In genomic region chr1:168708698-168709406, GRCh38 we compare ENCODE assay signal across 20 cellular contexts. TPM values are rescaled to one million over a fixed set of nuclear protein-coding genes. Genes with fewer than 3 reads are reported as not detected.
DNase-seq lines count a peak whose midpoint lies in the region; FAIRE-seq and TF ChIP-seq lines count a peak whose summit lies in the region.
"Had no signal": no experiment of that assay in that cellular context is flagged by ENCODE, and none has a peak within 500 bp of the region (broad histone marks: within the 10 kb centered on the region; RNA-seq: fewer than 3 reads in every experiment).

No MANE protein-coding gene starts in this region.

- no peak overlapping the region for H3K4ac ChIP-seq in mesenchymal stem cell (ENCODE audit: low read depth in 1 of 2, low read length in 2 of 2)

- no peak overlapping the region for H3K14ac ChIP-seq in mesenchymal stem cell (ENCODE audit: low read length in 2 of 2)

- no peak overlapping the region for H2BK15ac ChIP-seq in mesenchymal stem cell (ENCODE audit: low read depth, poor library complexity, severe bottlenecking)

- H3K4me3 ChIP-seq in astrocyte (ENCODE audit: insufficient read depth, low read depth, low read length) (no peak overlapping the region), mesenchymal stem cell (ENCODE audit: insufficient read depth in 1 of 2, low read depth in 1 of 2, low read length in 2 of 2) (no peak overlapping the region), skeletal muscle satellite cell (ENCODE audit: low read length) (no peak overlapping the region), neural progenitor cell (no peak overlapping the region), adrenal gland (no peak overlapping the region)
- H3K4me3 ChIP-seq: BLaER1, GM23338, uterus had no signal

- WGBS in mesenchymal stem cell = 50% methylated on average over 1 of the region's 1 CpG
- WGBS in adrenal gland, 4 donors = 65 to 82% (median 75%) methylated on average over 1 of the region's 1 CpG

- intact Hi-C loops in activated T-helper 1 cell treated with anti-CD3 and anti-CD28 coated beads, Interleukin-12 subunit alpha, Interleukin-12 subunit beta, Interleukin-2, Interleukin-4 antibody, amounts not matched to agents 30 ng/mL and 10 ng/mL and 1 ng/mL, durations not matched to agents 14 hours and 24 hours and 36 hours (cut with micrococcal nuclease) = no loop called here
- intact Hi-C loops in adrenal gland (cut with DNase I) = no loop called here

- H3K36me3 Mint-ChIP-seq in astrocyte (ENCODE audit: low read depth, unreplicated experiment) (no peaks in the 10 kb centered on the region), neural progenitor cell (no peaks in the 10 kb centered on the region)
- no peaks in the 10 kb centered on the region for H3K36me3 Mint-ChIP-seq in activated T-helper 1 cell treated with anti-CD3 and anti-CD28 coated beads, Interleukin-12 subunit alpha, Interleukin-12 subunit beta, Interleukin-2, Interleukin-4 antibody, amounts not matched to agents 30 ng/mL and 10 ng/mL and 1 ng/mL, durations not matched to agents 14 hours and 24 hours and 36 hours (ENCODE audit: low read depth)

- DNase-seq in H4 (ENCODE audit: low spot score) = peak; percentile 12
- no peak for DNase-seq in astrocyte (ENCODE audit: low read depth)
- DNase-seq in mesenchymal stem cell = no peak
- DNase-seq in HPDE6-E6E7 (ENCODE audit: extremely low spot score) = no peak
- DNase-seq in neural progenitor cell (ENCODE audit: low spot score) = no peak
- DNase-seq in activated T-helper 1 cell treated with anti-CD3 and anti-CD28 coated beads, Interleukin-12 subunit alpha, Interleukin-12 subunit beta, Interleukin-2, Interleukin-4 antibody, amounts not matched to agents 30 ng/mL and 10 ng/mL and 1 ng/mL, durations not matched to agents 14 hours and 24 hours and 36 hours (ENCODE audit: low spot score) = no peak
- no peak for DNase-seq in adrenal gland
- DNase-seq: activated CD8-positive, alpha-beta T cell treated with anti-CD3 and anti-CD28 coated beads, Interleukin-2, amount 10 ng/mL, durations not matched to agents 7 days and 5 days; activated gamma-delta T cell treated with Interleukin-2 at 50 U/mL for 16 hours; glutamatergic neuron; NCI-H187 treated with DMSO at 0.1 percent for 48 hours; NCI-H748 treated with DMSO at 0.1 percent for 48 hours; stimulated activated CD8-positive, alpha-beta memory T cell treated with anti-CD3 and anti-CD28 coated beads, Interleukin-4, amount 100 ng/mL, for 48 hours had no signal

- H3K4me1 ChIP-seq in astrocyte (ENCODE audit: insufficient read depth, low read length) = peaks cover 18% of the 10 kb centered on the region
- H3K4me1 ChIP-seq in mesenchymal stem cell (ENCODE audit: control insufficient read depth, insufficient read depth, low read depth, low read length) = peaks cover 4% of the 10 kb centered on the region
- peaks cover 21% of the 10 kb centered on the region for H3K4me1 ChIP-seq in skeletal muscle satellite cell (ENCODE audit: control insufficient read depth, insufficient read depth, low read length)
- no peaks in the 10 kb centered on the region for H3K4me1 ChIP-seq in neural progenitor cell
- peaks cover 0 to 7% of the 10 kb centered on the region in 2 donors for H3K4me1 ChIP-seq in adrenal gland (replicated peaks in 1 of 2)
- H3K4me1 ChIP-seq: BLaER1, uterus had no signal

- H3K27me3 ChIP-seq in astrocyte (ENCODE audit: insufficient read depth, low read length) (no peaks in the 10 kb centered on the region), mesenchymal stem cell (ENCODE audit: control insufficient read depth in 1 of 2, insufficient read depth in 1 of 2, low read length in 2 of 2) (peaks cover 0 to 6% of the 10 kb centered on the region in 2 experiments), skeletal muscle satellite cell (ENCODE audit: control insufficient read depth, insufficient read depth, low read length) (no peaks in the 10 kb centered on the region), neural progenitor cell (no peaks in the 10 kb centered on the region), adrenal gland (no peaks in the 10 kb centered on the region)
- H3K27me3 ChIP-seq: BLaER1, brain microvascular endothelial cell, neutrophil, uterus had no signal

- H3K18ac ChIP-seq in mesenchymal stem cell (ENCODE audit: low read depth in 1 of 2, low read length in 2 of 2) = peak overlapping the region in 1 of 2 experiments; percentile 21

- H2AFZ ChIP-seq in astrocyte (ENCODE audit: low read depth, low read length) (no peak overlapping the region), mesenchymal stem cell (ENCODE audit: low read depth, low read length) (no peak overlapping the region), neural progenitor cell (replicated peaks) (no peak overlapping the region)
- H2AFZ ChIP-seq: GM23338 had no signal

- peak overlapping the region; percentile 76 for H3K27ac ChIP-seq in astrocyte (ENCODE audit: low read depth, low read length)
- H3K27ac ChIP-seq in mesenchymal stem cell (ENCODE audit: low read length, poor library complexity, severe bottlenecking) = no peak overlapping the region
- H3K27ac ChIP-seq in neural progenitor cell = no peak overlapping the region
- H3K27ac ChIP-seq in adrenal gland = no peak overlapping the region
- H3K27ac ChIP-seq: BLaER1, neutrophil had no signal

- H3K4me2 ChIP-seq in astrocyte (ENCODE audit: low read length) (peak overlapping the region; percentile 63), mesenchymal stem cell (ENCODE audit: low read length, poor library complexity, severe bottlenecking) (no peak overlapping the region), skeletal muscle satellite cell (ENCODE audit: low read length) (no peak overlapping the region), neural progenitor cell (no peak overlapping the region)
- H3K4me2 ChIP-seq: BLaER1, GM23338 had no signal

- H3K9me3 Mint-ChIP-seq in astrocyte (ENCODE audit: unreplicated experiment) (no peaks in the 10 kb centered on the region), neural progenitor cell (no peaks in the 10 kb centered on the region)
- H3K9me3 Mint-ChIP-seq in activated T-helper 1 cell treated with anti-CD3 and anti-CD28 coated beads, Interleukin-12 subunit alpha, Interleukin-12 subunit beta, Interleukin-2, Interleukin-4 antibody, amounts not matched to agents 30 ng/mL and 10 ng/mL and 1 ng/mL, durations not matched to agents 14 hours and 24 hours and 36 hours = no peaks in the 10 kb centered on the region
- H3K9me3 Mint-ChIP-seq: GM23338 had no signal

- no peaks in the 10 kb centered on the region for H3K79me2 ChIP-seq in astrocyte (ENCODE audit: insufficient read depth, low read length)
- no peaks in the 10 kb centered on the region for H3K79me2 ChIP-seq in neural progenitor cell (ENCODE audit: low read depth)

- no peaks in the 10 kb centered on the region for H3K79me1 ChIP-seq in mesenchymal stem cell (replicated peaks; ENCODE audit: low read length, poor library complexity, severe bottlenecking)

- FAIRE-seq in astrocyte (lab: Jason Lieb, UNC) = peak; percentile 52
- FAIRE-seq: endometrium had no signal

- H3K23ac ChIP-seq in mesenchymal stem cell (ENCODE audit: low read length in 2 of 2) = no peak overlapping the region

- H2BK5ac ChIP-seq in mesenchymal stem cell (ENCODE audit: low read depth, low read length, poor library complexity, severe bottlenecking) = no peak overlapping the region

- no peak for TF ChIP-seq POLR2A in adrenal gland (IDR thresholded peaks at IDR 0.05)

- no peaks in the 10 kb centered on the region for H3F3A ChIP-seq in neural progenitor cell (ENCODE audit: low read depth)

- H3K9ac ChIP-seq in astrocyte (ENCODE audit: low read length) = peak overlapping the region; percentile 60
- H3K9ac ChIP-seq in mesenchymal stem cell (ENCODE audit: low read length) = peak overlapping the region; percentile 90
- peak overlapping the region; percentile 50 for H3K9ac ChIP-seq in skeletal muscle satellite cell (ENCODE audit: low read depth, low read length)
- no peak overlapping the region for H3K9ac ChIP-seq in neural progenitor cell
- H3K9ac ChIP-seq: BLaER1 had no signal

- no peak overlapping the region for H2AK5ac ChIP-seq in mesenchymal stem cell (ENCODE audit: low read length, severe bottlenecking)

- TF ChIP-seq CTCF in astrocyte (IDR thresholded peaks at IDR 0.05; ENCODE audit: insufficient read depth, low read depth, low read length) (no peak), neural progenitor cell (IDR thresholded peaks at IDR 0.05) (no peak), adrenal gland (IDR thresholded peaks at IDR 0.05) (no peak)

- no peaks in the 10 kb centered on the region for H4K20me1 ChIP-seq in astrocyte (ENCODE audit: insufficient read depth, low read length)
- no peaks in the 10 kb centered on the region for H4K20me1 ChIP-seq in neural progenitor cell (ENCODE audit: low read depth)
- H4K20me1 ChIP-seq: BLaER1 had no signal

- H4K8ac ChIP-seq in mesenchymal stem cell (ENCODE audit: low read length) = no peak overlapping the region

- peak overlapping the region; percentile 99 for H3K27ac Mint-ChIP-seq in astrocyte (ENCODE audit: unreplicated experiment)
- H3K27ac Mint-ChIP-seq in neural progenitor cell = no peak overlapping the region
- H3K27ac Mint-ChIP-seq in activated T-helper 1 cell treated with anti-CD3 and anti-CD28 coated beads, Interleukin-12 subunit alpha, Interleukin-12 subunit beta, Interleukin-2, Interleukin-4 antibody, amounts not matched to agents 30 ng/mL and 10 ng/mL and 1 ng/mL, durations not matched to agents 14 hours and 24 hours and 36 hours = no peak overlapping the region
- H3K27ac Mint-ChIP-seq: activated CD8-positive, alpha-beta T cell treated with anti-CD3 and anti-CD28 coated beads, Interleukin-2, amount 10 ng/mL, durations not matched to agents 7 days and 5 days; GM23338 had no signal

- no peak overlapping the region for H3K4me3 Mint-ChIP-seq in astrocyte (ENCODE audit: unreplicated experiment)
- no peak overlapping the region for H3K4me3 Mint-ChIP-seq in neural progenitor cell
- H3K4me3 Mint-ChIP-seq in activated T-helper 1 cell treated with anti-CD3 and anti-CD28 coated beads, Interleukin-12 subunit alpha, Interleukin-12 subunit beta, Interleukin-2, Interleukin-4 antibody, amounts not matched to agents 30 ng/mL and 10 ng/mL and 1 ng/mL, durations not matched to agents 14 hours and 24 hours and 36 hours = no peak overlapping the region
- H3K4me3 Mint-ChIP-seq: activated CD8-positive, alpha-beta T cell treated with anti-CD3 and anti-CD28 coated beads, Interleukin-2, amount 10 ng/mL, durations not matched to agents 7 days and 5 days; GM23338 had no signal

- H3K9me3 ChIP-seq in astrocyte (ENCODE audit: insufficient read depth, low read depth, low read length) = no peaks in the 10 kb centered on the region
- no peaks in the 10 kb centered on the region for H3K9me3 ChIP-seq in mesenchymal stem cell (ENCODE audit: control insufficient read depth, low read length)
- H3K9me3 ChIP-seq in skeletal muscle satellite cell (replicated peaks; ENCODE audit: low read length) = no peaks in the 10 kb centered on the region
- H3K9me3 ChIP-seq in neural progenitor cell (ENCODE audit: low read depth) = no peaks in the 10 kb centered on the region
- H3K9me3 ChIP-seq in adrenal gland (replicated peaks in 1 of 3) = no peaks in the 10 kb centered on the region
- H3K9me3 ChIP-seq: BLaER1, neutrophil, uterus had no signal

- no peak overlapping the region for H4K91ac ChIP-seq in mesenchymal stem cell (ENCODE audit: low read length)

- H3K4me1 Mint-ChIP-seq in astrocyte (ENCODE audit: low read depth, unreplicated experiment) (peaks cover 23% of the 10 kb centered on the region), neural progenitor cell (peaks cover 14% of the 10 kb centered on the region)
- no peaks in the 10 kb centered on the region for H3K4me1 Mint-ChIP-seq in activated T-helper 1 cell treated with anti-CD3 and anti-CD28 coated beads, Interleukin-12 subunit alpha, Interleukin-12 subunit beta, Interleukin-2, Interleukin-4 antibody, amounts not matched to agents 30 ng/mL and 10 ng/mL and 1 ng/mL, durations not matched to agents 14 hours and 24 hours and 36 hours (ENCODE audit: low read depth)
- H3K4me1 Mint-ChIP-seq: GM23338 had no signal

- no peaks in the 10 kb centered on the region for H3K36me3 ChIP-seq in astrocyte (ENCODE audit: insufficient read depth, low read length)
- no peaks in the 10 kb centered on the region for H3K36me3 ChIP-seq in mesenchymal stem cell (ENCODE audit: control insufficient read depth in 1 of 2, insufficient read depth in 2 of 2, low read depth in 1 of 2, low read length in 2 of 2)
- no peaks in the 10 kb centered on the region for H3K36me3 ChIP-seq in skeletal muscle satellite cell (ENCODE audit: insufficient read depth, low read length)
- no peaks in the 10 kb centered on the region for H3K36me3 ChIP-seq in neural progenitor cell
- H3K36me3 ChIP-seq in adrenal gland (replicated peaks in 1 of 2) = no peaks in the 10 kb centered on the region
- H3K36me3 ChIP-seq: BLaER1, brain microvascular endothelial cell, neutrophil, uterus had no signal

- no peak overlapping the region for H2BK12ac ChIP-seq in mesenchymal stem cell (ENCODE audit: low read length in 2 of 2)

- no peak overlapping the region for H2BK120ac ChIP-seq in mesenchymal stem cell (ENCODE audit: low read depth, low read length)

- H3K27me3 Mint-ChIP-seq in astrocyte (ENCODE audit: low read depth, unreplicated experiment) (no peaks in the 10 kb centered on the region), neural progenitor cell (ENCODE audit: insufficient read depth, low read depth) (peaks cover 2% of the 10 kb centered on the region)
- H3K27me3 Mint-ChIP-seq in activated T-helper 1 cell treated with anti-CD3 and anti-CD28 coated beads, Interleukin-12 subunit alpha, Interleukin-12 subunit beta, Interleukin-2, Interleukin-4 antibody, amounts not matched to agents 30 ng/mL and 10 ng/mL and 1 ng/mL, durations not matched to agents 14 hours and 24 hours and 36 hours (ENCODE audit: insufficient read depth) = peaks cover 14% of the 10 kb centered on the region

RNA-seq across cellular contexts. Expression of gene DPT, which starts 20.2 kb away (rescaled TPM):
- 0.15 TPM in 1 of 2 replicates, not detected in the other for total RNA-seq in H4 (2014; rRNA removed; shearing (Covaris generic))
- total RNA-seq in astrocyte (not detected in 2 replicates), neural progenitor cell (ENCODE audit: low replicate concordance) (not detected in 2 replicates), adrenal gland (10 to 100 TPM in 2 of 8 donors, 1 to 10 TPM in 6; 2.2 to 59.1 (median 6.4) TPM)
- polyA plus RNA-seq in mesenchymal stem cell (2013, experiment 1 of 2) = not detected
- polyA plus RNA-seq in mesenchymal stem cell (2013, experiment 2 of 2) = not detected
- total RNA-seq in skeletal muscle satellite cell (2012; rRNA removed) = not detected in 2 replicates
- not detected in 2 replicates for total RNA-seq in activated T-helper 1 cell treated with anti-CD3 and anti-CD28 coated beads, Interleukin-12 subunit alpha, Interleukin-12 subunit beta, Interleukin-2, Interleukin-4 antibody, amounts not matched to agents 30 ng/mL and 10 ng/mL and 1 ng/mL, durations not matched to agents 14 hours and 24 hours and 36 hours
- 10 to 100 TPM; 12.9 to 13.4 (median 13.3) TPM for polyA plus RNA-seq in adrenal gland
- total RNA-seq: activated CD8-positive, alpha-beta T cell treated with anti-CD3 and anti-CD28 coated beads, Interleukin-2, amount 10 ng/mL, durations not matched to agents 7 days and 5 days; GM23338 had no signal
- polyA plus RNA-seq: GM23338 had no signal
